Comparison of ENCODE assay signal across 24 cellular contexts in the genomic region with DNA sequence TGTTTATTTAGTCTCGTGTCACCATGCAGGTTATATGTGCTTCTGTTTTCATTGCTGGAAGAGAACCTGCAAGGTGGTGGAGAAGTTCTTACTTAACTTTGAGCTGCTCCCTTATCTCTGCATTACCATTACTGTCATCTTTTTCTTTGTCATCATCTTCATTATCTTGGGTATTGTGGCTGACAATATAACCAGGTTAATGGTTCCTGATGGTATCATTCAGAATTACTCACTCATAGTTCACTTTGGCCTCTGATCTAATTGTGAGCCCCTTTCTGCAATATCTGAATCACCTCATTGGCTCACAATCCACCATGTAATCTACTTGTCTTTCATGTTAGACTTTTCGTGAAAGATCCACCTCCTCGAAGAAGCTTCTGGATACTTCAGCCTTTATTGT. TPM values are rescaled to one million over a fixed set of nuclear protein-coding genes. Genes with fewer than 3 reads are reported as not detected.
DNase-seq lines count a peak whose midpoint lies in the region; ATAC-seq and TF ChIP-seq lines count a peak whose summit lies in the region.
"Had no signal": no experiment of that assay in that cellular context is flagged by ENCODE, and none has a peak within 500 bp of the region (broad histone marks: within the 10 kb centered on the region; RNA-seq: fewer than 3 reads in every experiment).

No MANE protein-coding gene starts in this region.

- no peak overlapping the region for H3K9ac ChIP-seq in SK-N-SH

- no peak overlapping the region for H2AFZ ChIP-seq in SK-N-SH (ENCODE audit: low read depth)

- no peak overlapping the region for H3K27ac ChIP-seq in SK-N-SH (ENCODE audit: low read depth in 2 of 2, low read length in 1 of 2)
- H3K27ac ChIP-seq in CD4-positive, alpha-beta memory T cell (ENCODE audit: low read depth, low read length) = peak overlapping the region; percentile 94
- H3K27ac ChIP-seq: 22Rv1, epithelial cell of prostate, tibial artery had no signal

- H3K4me3 Mint-ChIP-seq in CD4-positive, alpha-beta memory T cell = peak overlapping the region; percentile 86 to 99 (median 92)
- H3K4me3 Mint-ChIP-seq in T-helper 17 cell = peak overlapping the region; percentile 84
- peak overlapping the region; percentile 91 for H3K4me3 Mint-ChIP-seq in activated naive CD8-positive, alpha-beta T cell treated with anti-CD3 and anti-CD28 coated beads, Interleukin-2, amount 50 U/mL, for 24 hours

- H3K9me3 ChIP-seq in SK-N-SH (no peaks in the 10 kb centered on the region), T-helper 17 cell (ENCODE audit: control insufficient read depth, low read length, poor library complexity, severe bottlenecking) (no peaks in the 10 kb centered on the region)
- no peaks in the 10 kb centered on the region for H3K9me3 ChIP-seq in CD4-positive, alpha-beta memory T cell (ENCODE audit: control insufficient read depth in 1 of 2, low read length in 2 of 2)
- H3K9me3 ChIP-seq: tibial artery had no signal

- TF ChIP-seq EP300 in SK-N-SH (IDR thresholded peaks at IDR 0.05; ENCODE audit: borderline replicate concordance in 1 of 2, low read depth in 1 of 2, low read length in 1 of 2) = no peak

- H3K27me3 Mint-ChIP-seq in CD4-positive, alpha-beta memory T cell = no peaks in the 10 kb centered on the region
- no peaks in the 10 kb centered on the region for H3K27me3 Mint-ChIP-seq in T-helper 17 cell
- no peaks in the 10 kb centered on the region for H3K27me3 Mint-ChIP-seq in activated naive CD8-positive, alpha-beta T cell treated with anti-CD3 and anti-CD28 coated beads, Interleukin-2, amount 50 U/mL, for 24 hours

- H3K9me3 Mint-ChIP-seq in CD4-positive, alpha-beta memory T cell = no peaks in the 10 kb centered on the region
- H3K9me3 Mint-ChIP-seq in activated naive CD8-positive, alpha-beta T cell treated with anti-CD3 and anti-CD28 coated beads, Interleukin-2, amount 50 U/mL, for 24 hours = peaks cover 2% of the 10 kb centered on the region

- CTCF ChIA-PET in SK-N-SH (lab: Yijun Ruan, JAX) = interaction anchor here (0.6 to 0.7 kb wide), 2 partner anchors 217 to 245 kb away, joined by 3 read pairs; no protein-coding TSS in a partner anchor
- CTCF ChIA-PET in CD4-positive, alpha-beta memory T cell (lab: Charles Lee; ENCODE audit: partially characterized antibody) = interaction anchor here (1.2 to 1.9 kb wide), 3 partner anchors 9 to 69 kb away, joined by 3 to 6 read pairs (median 4); no protein-coding TSS in a partner anchor
- CTCF ChIA-PET in GM10248 (lab: Yijun Ruan, JAX) = no interaction called here

- H3K4me3 ChIP-seq in SK-N-SH (ENCODE audit: low read depth in 2 of 2, low read length in 1 of 2) = no peak overlapping the region
- H3K4me3 ChIP-seq in CD4-positive, alpha-beta memory T cell (ENCODE audit: low read length in 2 of 2) = peak overlapping the region; percentile 19 to 78
- H3K4me3 ChIP-seq: tibial artery had no signal

- H4K20me1 ChIP-seq in SK-N-SH (ENCODE audit: insufficient read depth) = no peaks in the 10 kb centered on the region

- no peaks in the 10 kb centered on the region for H3F3A ChIP-seq in SK-N-SH (replicated peaks; ENCODE audit: insufficient read depth)

- TF ChIP-seq RAD21 in SK-N-SH (IDR thresholded peaks at IDR 0.05; ENCODE audit: low read length) = no peak

- H3K79me2 ChIP-seq in SK-N-SH (ENCODE audit: insufficient read depth) = no peaks in the 10 kb centered on the region

- no peak overlapping the region for H3K4me2 ChIP-seq in SK-N-SH

- no peaks in the 10 kb centered on the region for H3K4me1 ChIP-seq in SK-N-SH (ENCODE audit: control insufficient read depth in 1 of 2, insufficient read depth in 2 of 2, low read depth in 1 of 2, low read length in 1 of 2)
- peaks cover 64% of the 10 kb centered on the region for H3K4me1 ChIP-seq in CD4-positive, alpha-beta memory T cell (ENCODE audit: insufficient read depth, low read length)

- ATAC-seq in SK-N-SH treated with all-trans-retinoic acid at 6 μM for 48 hours = no peak
- peak; percentile 7 for ATAC-seq in T-helper 17 cell
- ATAC-seq in activated naive CD8-positive, alpha-beta T cell treated with anti-CD3 and anti-CD28 coated beads, Interleukin-2, amount 50 U/mL, for 24 hours = peak; percentile 76
- ATAC-seq in HG03432 (IDR thresholded peaks at IDR 0.05; ENCODE audit: unreplicated experiment) = no peak

- no peaks in the 10 kb centered on the region for H3K27me3 ChIP-seq in SK-N-SH (ENCODE audit: insufficient read depth)
- H3K27me3 ChIP-seq in CD4-positive, alpha-beta memory T cell (ENCODE audit: insufficient read depth, low read length) = no peaks in the 10 kb centered on the region
- H3K27me3 ChIP-seq: tibial artery had no signal

- H3K36me3 Mint-ChIP-seq in CD4-positive, alpha-beta memory T cell = peaks cover 66 to 83% of the 10 kb centered on the region in 2 donors
- H3K36me3 Mint-ChIP-seq in T-helper 17 cell (ENCODE audit: low read depth) = peaks cover 33% of the 10 kb centered on the region
- peaks cover 62% of the 10 kb centered on the region for H3K36me3 Mint-ChIP-seq in activated naive CD8-positive, alpha-beta T cell treated with anti-CD3 and anti-CD28 coated beads, Interleukin-2, amount 50 U/mL, for 24 hours (ENCODE audit: low read depth)

- no peak for DNase-seq in SK-N-SH
- DNase-seq in CD4-positive, alpha-beta memory T cell = peak in 1 of 5 donors; percentile 50
- DNase-seq in T-helper 17 cell = no peak
- DNase-seq in activated naive CD8-positive, alpha-beta T cell treated with anti-CD3 and anti-CD28 coated beads, Interleukin-2, amount 50 U/mL, for 24 hours = no peak
- no peak for DNase-seq in effector CD8-positive, alpha-beta T cell (lab: John Stamatoyannopoulos, UW)
- no peak for DNase-seq in GM10248 (ENCODE audit: extremely low spot score)
- DNase-seq: activated effector memory CD4-positive, alpha-beta T cell treated with Interleukin-2 at 50 U/mL for 16 hours; aorta; caudate nucleus; head of caudate nucleus; mesenchymal stem cell; NCI-H1105; NCI-H2081; occipital lobe; retina; Right ventricle myocardium superior; stimulated activated CD4-positive, alpha-beta T cell treated with anti-CD3 and anti-CD28 coated beads, Interleukin-2, amount 100 ng/mL, for 48 hours; stimulated activated naive CD4-positive, alpha-beta T cell; tibial artery had no signal

- H3K36me3 ChIP-seq in SK-N-SH (replicated peaks in 1 of 2; ENCODE audit: control insufficient read depth in 1 of 2, insufficient read depth in 2 of 2, low read length in 1 of 2) = no peaks in the 10 kb centered on the region
- H3K36me3 ChIP-seq in CD4-positive, alpha-beta memory T cell (ENCODE audit: insufficient read depth, low read length) = peaks cover 23% of the 10 kb centered on the region
- H3K36me3 ChIP-seq: tibial artery had no signal

- intact Hi-C loops in CD4-positive, alpha-beta memory T cell (cut with micrococcal nuclease) = loop anchor here (1.0 to 2.0 kb wide), 2 partner anchors 9 to 21 kb away; no protein-coding TSS in a partner anchor

- POLR2A ChIA-PET in SK-N-SH (lab: Yijun Ruan, JAX) (no interaction called here), GM10248 (lab: Yijun Ruan, JAX) (no interaction called here)
- POLR2A ChIA-PET in CD4-positive, alpha-beta memory T cell (lab: Charles Lee; ENCODE audit: partially characterized antibody) = interaction anchor here (1.3 to 21.6 kb wide), 6 partner anchors 7 to 177 kb away, joined by 4 to 794 read pairs (median 67); a partner anchor contains a TSS

- 84% methylated on average over 3 of the region's 3 CpGs for WGBS in SK-N-SH (ENCODE audit: low lambda C conversion rate)

- no peaks in the 10 kb centered on the region for H3K9me2 ChIP-seq in SK-N-SH

- H3K4me1 Mint-ChIP-seq in CD4-positive, alpha-beta memory T cell = peaks cover 56 to 75% (median 61%) of the 10 kb centered on the region in 4 donors
- H3K4me1 Mint-ChIP-seq in T-helper 17 cell = peaks cover 63% of the 10 kb centered on the region
- H3K4me1 Mint-ChIP-seq in activated naive CD8-positive, alpha-beta T cell treated with anti-CD3 and anti-CD28 coated beads, Interleukin-2, amount 50 U/mL, for 24 hours = peaks cover 75% of the 10 kb centered on the region

- TF ChIP-seq CTCF in SK-N-SH (IDR thresholded peaks at IDR 0.05) (no peak), GM10248 (IDR thresholded peaks at IDR 0.05; ENCODE audit: control extremely low read depth, extremely low read depth, low read depth, missing control alignments) (no peak)

- H3K27ac Mint-ChIP-seq in CD4-positive, alpha-beta memory T cell = peak overlapping the region; percentile 91 to 99 (median 95)
- H3K27ac Mint-ChIP-seq in T-helper 17 cell = peak overlapping the region; percentile 99
- peak overlapping the region; percentile 93 for H3K27ac Mint-ChIP-seq in activated naive CD8-positive, alpha-beta T cell treated with anti-CD3 and anti-CD28 coated beads, Interleukin-2, amount 50 U/mL, for 24 hours

TF ChIP-seq in SK-N-SH treated with all-trans-retinoic acid at 6 μM for 48 hours, 23 proteins besides CTCF, POLR2A, EP300 and RAD21:
- no peak for TF ChIP-seq ZNF8 (CRISPR knock-in tag; IDR thresholded peaks at IDR 0.05)
- TF ChIP-seq ISL1 (CRISPR knock-in tag; IDR thresholded peaks at IDR 0.05) = peak; percentile 67

TF ChIP-seq in SK-N-SH, 30 proteins besides CTCF, POLR2A, EP300 and RAD21 (continues in another document):
- TF ChIP-seq TCF12 (IDR thresholded peaks at IDR 0.05) (no peak), ELF1 (IDR thresholded peaks at IDR 0.05) (no peak), FOXJ3 (CRISPR knock-in tag; IDR thresholded peaks at IDR 0.05) (no peak), SMC3 (IDR thresholded peaks at IDR 0.05; ENCODE audit: low read depth, low read length) (no peak)
- TF ChIP-seq, protein P1, sequence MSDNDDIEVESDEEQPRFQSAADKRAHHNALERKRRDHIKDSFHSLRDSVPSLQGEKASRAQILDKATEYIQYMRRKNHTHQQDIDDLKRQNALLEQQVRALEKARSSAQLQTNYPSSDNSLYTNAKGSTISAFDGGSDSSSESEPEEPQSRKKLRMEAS (IDR thresholded peaks at IDR 0.05; ENCODE audit: low read depth) = no peak

RNA-seq across cellular contexts. Expression of a gene that starts 5.0 kb away (rescaled TPM):
- 0.05 and 0.13 TPM in 2 replicates for polyA plus RNA-seq in SK-N-SH (2012; rRNA removed)
- polyA plus RNA-seq in SK-N-SH (2012; cell fraction: cytosol; rRNA removed) = 0.04 and 0.10 TPM in 2 replicates
- polyA plus RNA-seq in SK-N-SH (2012; cell fraction: nucleus; rRNA removed) = 0.05 and 0.06 TPM in 2 replicates
- total RNA-seq in CD4-positive, alpha-beta memory T cell = 100 to 1,000 TPM; 203 to 222 TPM
- polyA plus RNA-seq in CD4-positive, alpha-beta memory T cell = 100 to 1,000 TPM in 1 of 2 donors, 10 to 100 TPM in 1; 80.0 to 132 TPM
- total RNA-seq in T-helper 17 cell = 100 to 1,000 TPM; 174 to 177 TPM
- total RNA-seq: Daoy had no signal

Comparison
In these comparisons a context has a peak if more than half of its experiments do, and no peak if none do; other contexts are left out.
1. ATAC-seq: peak in T-helper 17 cell (single experiment) and activated naive CD8-positive, alpha-beta T cell treated with anti-CD3 and anti-CD28 coated beads, Interleukin-2, amount 50 U/mL, for 24 hours (single experiment); none in SK-N-SH treated with all-trans-retinoic acid at 6 μM for 48 hours (single experiment) and HG03432 (single experiment).
2. H3K4me3 ChIP-seq: peak in CD4-positive, alpha-beta memory T cell (2 of 2); none in SK-N-SH (0 of 2).
3. Peak in every context shown above with its lines, with median percentiles within 50 percentile points of each other: H3K27ac Mint-ChIP-seq and H3K4me3 Mint-ChIP-seq.